ENCODE assay signal across 8 cellular contexts in genomic region chr1:205438213-205439158, GRCh38. TPM values are rescaled to one million over a fixed set of nuclear protein-coding genes. Genes with fewer than 3 reads are reported as not detected.
DNase-seq lines count a peak whose midpoint lies in the region; ATAC-seq and TF ChIP-seq lines count a peak whose summit lies in the region.

No MANE protein-coding gene starts in this region.

- H3K27ac Mint-ChIP-seq in CD4-positive, alpha-beta T cell, result peak overlapping the region; percentile 90
- H3K27ac Mint-ChIP-seq in IgD-negative memory B cell, result peak overlapping the region in 2 of 3 donors; percentile 38 to 63

- DNase-seq in CD4-positive, alpha-beta T cell, result no peak
- DNase-seq in SHP77 (lab: John Stamatoyannopoulos, UW) (peak; percentile 78 to 83), fibroblast of peridontal ligament (ENCODE audit: extremely low read depth) (peak; percentile 22), omental fat pad (ENCODE audit: low spot score) (no peak), AML-193 (lab: John Stamatoyannopoulos, UW) (no peak)

- H3K27me3 ChIP-seq in CD4-positive, alpha-beta T cell (ENCODE audit: control insufficient read depth, insufficient read depth, low read length), result no peaks in the 10 kb centered on the region

- no peak overlapping the region for H3K27ac ChIP-seq in CD4-positive, alpha-beta T cell (ENCODE audit: low read depth, low read length)

- intact Hi-C loops in CD4-positive, alpha-beta T cell (cut with DNase I, micrococcal nuclease), result no loop called here

- CTCF ChIA-PET in CD4-positive, alpha-beta T cell (lab: Charles Lee), result interaction anchor here (1.4 kb wide), 1 partner anchor 47 kb away, joined by 5 read pairs; no protein-coding TSS in a partner anchor

- H3K36me3 Mint-ChIP-seq in CD4-positive, alpha-beta T cell (ENCODE audit: low read depth), result no peaks in the 10 kb centered on the region
- H3K36me3 Mint-ChIP-seq in IgD-negative memory B cell, result peaks cover 2% of the 10 kb centered on the region

- TF ChIP-seq CTCF in CD4-positive, alpha-beta T cell (IDR thresholded peaks at IDR 0.05), result no peak
- TF ChIP-seq CTCF in omental fat pad (IDR thresholded peaks at IDR 0.05), result no peak

- H3K9me3 Mint-ChIP-seq in CD4-positive, alpha-beta T cell, result no peaks in the 10 kb centered on the region
- H3K9me3 Mint-ChIP-seq in IgD-negative memory B cell, result no peaks in the 10 kb centered on the region

- POLR2A ChIA-PET in CD4-positive, alpha-beta T cell (lab: Charles Lee), result no interaction called here

- peaks cover 18% of the 10 kb centered on the region for H3K27me3 Mint-ChIP-seq in CD4-positive, alpha-beta T cell
- H3K27me3 Mint-ChIP-seq in IgD-negative memory B cell, result peaks cover 3% of the 10 kb centered on the region

- H3K4me3 Mint-ChIP-seq in CD4-positive, alpha-beta T cell, result no peak overlapping the region
- H3K4me3 Mint-ChIP-seq in IgD-negative memory B cell, result peak overlapping the region in 1 of 4 donors; percentile 22

- no peaks in the 10 kb centered on the region for H3K9me3 ChIP-seq in CD4-positive, alpha-beta T cell (ENCODE audit: control insufficient read depth, low read length)

- peaks cover 26% of the 10 kb centered on the region for H3K4me1 Mint-ChIP-seq in CD4-positive, alpha-beta T cell (ENCODE audit: low read depth)
- H3K4me1 Mint-ChIP-seq in IgD-negative memory B cell, result peaks cover 42 to 48% (median 46%) of the 10 kb centered on the region in 3 donors

- no peak for ATAC-seq in CD4-positive, alpha-beta T cell (ENCODE audit: poor library complexity)
- ATAC-seq in omental fat pad (ENCODE audit: low FRiP score), result peak; percentile 70
- ATAC-seq in HG02678 (IDR thresholded peaks at IDR 0.05; ENCODE audit: unreplicated experiment), result no peak
- no peak for ATAC-seq in HG03354 (IDR thresholded peaks at IDR 0.05; ENCODE audit: poor library complexity, severe bottlenecking, unreplicated experiment)

RNA-seq across cellular contexts. Expression of gene LEMD1, which starts 16.6 kb away (rescaled TPM):
- total RNA-seq in CD4-positive, alpha-beta T cell, result not detected
- not detected for polyA plus RNA-seq in IgD-negative memory B cell
- total RNA-seq in omental fat pad, result 1 to 10 TPM in 1 of 4 donors, not detected in 3; 1.7 TPM

RNA-seq across cellular contexts. Expression of gene BLACAT1, which starts 17.4 kb away (rescaled TPM):
- not detected for total RNA-seq in CD4-positive, alpha-beta T cell
- not detected for polyA plus RNA-seq in IgD-negative memory B cell
- total RNA-seq in omental fat pad, result under 1 TPM in 2 of 4 donors, not detected in 2; 0.36 to 0.65 TPM

Comparison
In these comparisons a context has a peak if more than half of its experiments do, and no peak if none do; other contexts are left out.
1. DNase-seq: peak in SHP77 (2 of 2) and fibroblast of peridontal ligament (single experiment); none in CD4-positive, alpha-beta T cell (0 of 10), omental fat pad (single experiment) and AML-193 (0 of 2).